14 cellular contexts compared by ENCODE assay signal in genomic region chr10:38054361-38054797, GRCh38. TPM values are rescaled to one million over a fixed set of nuclear protein-coding genes. Genes with fewer than 3 reads are reported as not detected.
A peak's percentile ranks its signal among the peaks of the same experiment; 100 is the strongest.
DNase-seq lines count a peak whose midpoint lies in the region; ATAC-seq, FAIRE-seq and TF ChIP-seq lines count a peak whose summit lies in the region.
"Had no signal": no experiment of that assay in that cellular context is flagged by ENCODE, and none has a peak within 500 bp of the region (broad histone marks: within the 10 kb centered on the region; RNA-seq: fewer than 3 reads in every experiment).

No MANE protein-coding gene starts in this region.

- no peaks in the 10 kb centered on the region for H3K9me1 ChIP-seq in K562 (ENCODE audit: control insufficient read depth, insufficient read depth, low read length)

- peaks cover 58% of the 10 kb centered on the region for H3K36me3 Mint-ChIP-seq in HFFc6 (ENCODE audit: low read depth)

- peaks cover 17% of the 10 kb centered on the region for H3K4me1 Mint-ChIP-seq in HFFc6 (ENCODE audit: low read depth)
- H3K4me1 Mint-ChIP-seq: WTC11 had no signal

- no peaks in the 10 kb centered on the region for H4K20me1 ChIP-seq in K562 (replicated peaks; ENCODE audit: control insufficient read depth, insufficient read depth, low read length)

- no peak overlapping the region for H3K4me2 ChIP-seq in K562 (ENCODE audit: insufficient read depth, low read length)

- TF ChIP-seq CTCF in HFFc6 (IDR thresholded peaks at IDR 0.05) (no peak), K562 (IDR thresholded peaks at IDR 0.05 in 2 of 3, conservative IDR thresholded peaks at IDR 0.05 in 1 of 3; ENCODE audit: insufficient read depth in 2 of 3, low read depth in 1 of 3, low read length in 3 of 3) (no peak), gastrocnemius medialis (IDR thresholded peaks at IDR 0.05 in 4 of 5, conservative IDR thresholded peaks at IDR 0.05 in 1 of 5) (no peak)

- H3K79me2 ChIP-seq in K562 (ENCODE audit: control insufficient read depth, insufficient read depth, low read length), result no peaks in the 10 kb centered on the region

- peaks cover 15% of the 10 kb centered on the region for H3K9me3 ChIP-seq in K562 (replicated peaks; ENCODE audit: control insufficient read depth, insufficient read depth, low read depth, low read length)
- peaks cover 0 to 25% (median 11%) of the 10 kb centered on the region in 3 donors for H3K9me3 ChIP-seq in gastrocnemius medialis

- H3K27me3 ChIP-seq in K562 (ENCODE audit: control insufficient read depth in 2 of 2, insufficient read depth in 2 of 2, low read length in 2 of 2), result no peaks in the 10 kb centered on the region
- H3K27me3 ChIP-seq in gastrocnemius medialis, result no peaks in the 10 kb centered on the region
- no peaks in the 10 kb centered on the region for H3K27me3 ChIP-seq in H7 (ENCODE audit: control insufficient read depth, insufficient read depth, low read length)

- H3K9ac ChIP-seq in K562 (ENCODE audit: insufficient read depth in 1 of 2, low read depth in 2 of 2, low read length in 2 of 2), result no peak overlapping the region

- H3K27me3 Mint-ChIP-seq in HFFc6 (ENCODE audit: insufficient read depth), result no peaks in the 10 kb centered on the region
- H3K27me3 Mint-ChIP-seq: activated T-cell treated with anti-CD3 and anti-CD28 coated beads, Interleukin-2, amount 50 U/mL, for 24 hours; CD4-positive, alpha-beta T cell had no signal

- no peak overlapping the region for H3K4me3 ChIP-seq in K562
- peak overlapping the region in 1 of 4 donors; percentile 14 for H3K4me3 ChIP-seq in gastrocnemius medialis
- H3K4me3 ChIP-seq in H7 (ENCODE audit: insufficient read depth, low read depth, low read length), result no peak overlapping the region

- H3K27ac Mint-ChIP-seq in HFFc6, result peak overlapping the region; percentile 66
- H3K27ac Mint-ChIP-seq: activated T-cell treated with anti-CD3 and anti-CD28 coated beads, Interleukin-2, amount 50 U/mL, for 24 hours; CD4-positive, alpha-beta T cell; WTC11 had no signal

- H3K4me1 ChIP-seq in K562 (replicated peaks in 1 of 2; ENCODE audit: control insufficient read depth in 2 of 2, insufficient read depth in 2 of 2, low read length in 2 of 2), result no peaks in the 10 kb centered on the region
- H3K4me1 ChIP-seq in gastrocnemius medialis, result no peaks in the 10 kb centered on the region

- DNase-seq in AG08396 (ENCODE audit: low spot score), result peak; percentile 5
- peak; percentile 79 for DNase-seq in HFFc6
- DNase-seq in K562 (ENCODE audit: extremely low read depth in 1 of 4, low spot score in 3 of 4), result no peak
- peak; percentile 92 for DNase-seq in iris pigment epithelial cell (ENCODE audit: low read depth)
- DNase-seq in gastrocnemius medialis, result no peak
- no peak for DNase-seq in NCI-H345 treated with DMSO at 0.1 percent for 48 hours (lab: John Stamatoyannopoulos, UW; ENCODE audit: unreplicated experiment)
- no peak for DNase-seq in activated CD4-positive, alpha-beta T cell treated with anti-CD3 and anti-CD28 coated beads, Interleukin-2, amount 50 U/mL, for 4 hours
- no peak for DNase-seq in H7
- DNase-seq: activated T-cell treated with anti-CD3 and anti-CD28 coated beads, Interleukin-2, amount 50 U/mL, for 24 hours; CD4-positive, alpha-beta T cell; GDM1; NCI-H1930 had no signal

- peaks cover 33% of the 10 kb centered on the region for H3K36me3 ChIP-seq in K562 (ENCODE audit: control insufficient read depth, insufficient read depth, low read length)
- peaks cover 9 to 68% of the 10 kb centered on the region in 2 donors for H3K36me3 ChIP-seq in gastrocnemius medialis
- H3K36me3 ChIP-seq in H7 (replicated peaks; ENCODE audit: control insufficient read depth, insufficient read depth, low read length), result peaks cover 10% of the 10 kb centered on the region

- no peak for TF ChIP-seq RAD21 in K562 (CRISPR knock-in tag; conservative IDR thresholded peaks at IDR 0.05 in 1 of 2, IDR thresholded peaks at IDR 0.05 in 1 of 2)

- H3K27ac ChIP-seq in K562 (ENCODE audit: extremely low read depth, low read depth, low read length) (no peak overlapping the region), gastrocnemius medialis (no peak overlapping the region)

- H2AFZ ChIP-seq in K562 (ENCODE audit: low read depth, low read length), result no peak overlapping the region

- CTCF ChIA-PET in K562 (lab: Yijun Ruan, JAX; ENCODE audit: low intra/inter-chr PET ratio), result no interaction called here

- FAIRE-seq in K562 (lab: Jason Lieb, UNC), result peak; percentile 19

- peaks cover 47% of the 10 kb centered on the region for H3K9me3 Mint-ChIP-seq in HFFc6

- no TSS peak for BruUV-seq in K562 (replicated peaks; lab: Mats Ljungman, UMichigan)

- TF ChIP-seq EP300 in K562 (IDR thresholded peaks at IDR 0.05; ENCODE audit: low read length), result no peak

- TF ChIP-seq POLR2A in K562 (conservative IDR thresholded peaks at IDR 0.05) (no peak), gastrocnemius medialis (IDR thresholded peaks at IDR 0.05) (no peak)

- intact Hi-C loops in K562 (cut with micrococcal nuclease), result no loop called here
- intact Hi-C loops in gastrocnemius medialis (cut with DNase I; ENCODE audit: low total_unique reads), result no loop called here

- H3K4me3 Mint-ChIP-seq in HFFc6, result no peak overlapping the region
- H3K4me3 Mint-ChIP-seq: activated T-cell treated with anti-CD3 and anti-CD28 coated beads, Interleukin-2, amount 50 U/mL, for 24 hours; CD4-positive, alpha-beta T cell; WTC11 had no signal

- POLR2A ChIA-PET in K562 (lab: Yijun Ruan, JAX), result no interaction called here

- in situ Hi-C loops in K562 (cut with MboI), result no loop called here
- in situ Hi-C loops in gastrocnemius medialis (cut with MboI; ENCODE audit: low sequenced_read_pairs in 4 of 4), result no loop called here

- ATAC-seq in K562 (no peak), gastrocnemius medialis (no peak)
- ATAC-seq: SK-N-SH treated with all-trans-retinoic acid at 6 μM for 48 hours, WTC11 had no signal

TF ChIP-seq in K562, 482 proteins besides CTCF, POLR2A, EP300 and RAD21 (continues in another document):
- TF ChIP-seq, protein P1, sequence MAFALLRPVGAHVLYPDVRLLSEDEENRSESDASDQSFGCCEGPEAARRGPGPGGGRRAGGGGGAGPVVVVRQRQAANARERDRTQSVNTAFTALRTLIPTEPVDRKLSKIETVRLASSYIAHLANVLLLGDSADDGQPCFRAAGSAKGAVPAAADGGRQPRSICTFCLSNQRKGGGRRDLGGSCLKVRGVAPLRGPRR (CRISPR knock-in tag; IDR thresholded peaks at IDR 0.05), result no peak
- TF ChIP-seq TRIM24 (IDR thresholded peaks at IDR 0.05) (peak; percentile 29 to 54; a peak in 2 of 4 replicates), POLR2G (IDR thresholded peaks at IDR 0.05; ENCODE audit: low read depth, low read length) (no peak)

RNA-seq across cellular contexts. Expression of gene ZNF37A, which starts 39.8 kb away (rescaled TPM):
- total RNA-seq in HFFc6 (2021; fragmentation: NEBNext Ultra II Directional; extraction: Animal tissue kit (Norgen Biotek cat#: 25700)), result 10 to 100 TPM in 4 of 6 experiments, 1 to 10 TPM in 2; 8.5 to 13.0 (median 11.9) TPM
- total RNA-seq in K562 (2011; cell fraction: chromatin; rRNA removed; ENCODE audit: low replicate concordance), result 40.9 and 79.0 TPM in 2 replicates
- total RNA-seq in K562 (2011; cell fraction: nucleolus; rRNA removed), result 21.8 and 32.2 TPM in 2 replicates
- 39.2 and 41.9 TPM in 2 replicates for total RNA-seq in K562 (2011; cell fraction: nucleoplasm; rRNA removed)
- 8.7 and 9.4 TPM in 2 replicates for total RNA-seq in K562 (2014; rRNA removed)
- total RNA-seq in K562 (2014; rRNA removed; fragmentation: Illumina TruSeq; extraction: Trizol), result 16.4 and 17.5 TPM in 2 replicates
- total RNA-seq in K562 (2015; rRNA removed; fragmentation: Illumina TruSeq; extraction: Trizol), result 13.3 and 14.2 TPM in 2 replicates
- 13.9 and 16.4 TPM in 2 replicates for total RNA-seq in K562 (2021)
- polyA plus RNA-seq in K562 (2011; rRNA removed), result 20.3 and 21.6 TPM in 2 replicates
- 10.8 and 12.4 TPM in 2 replicates for polyA plus RNA-seq in K562 (2011; cell fraction: cytosol; rRNA removed)
- 40.8 and 56.8 TPM in 2 replicates for polyA plus RNA-seq in K562 (2011; cell fraction: nucleus; rRNA removed)
- polyA plus RNA-seq in K562 (2012), result 6.7 and 9.2 TPM in 2 replicates
- 14.4 and 17.4 TPM in 2 replicates for polyA plus RNA-seq in K562 (2014; fragmentation: Illumina TruSeq; extraction: Trizol)
- 1 to 10 TPM; 4.1 to 5.0 TPM for polyA plus RNA-seq in K562 (2014; fragmentation: Nextera tagmentation; extraction: Ambion mirVana)
- 14.0 and 19.7 TPM in 2 replicates for polyA plus RNA-seq in K562 (2014; rRNA removed)
- polyA minus RNA-seq in K562 (2011; rRNA and poly(A)+ RNA removed), result 35.4 and 36.2 TPM in 2 replicates
- 7.0 and 7.9 TPM in 2 replicates for polyA minus RNA-seq in K562 (2011; cell fraction: cytosol; rRNA and poly(A)+ RNA removed)
- 19.4 and 33.3 TPM in 2 replicates for polyA minus RNA-seq in K562 (2011; cell fraction: nucleus; rRNA and poly(A)+ RNA removed)
- 10 to 100 TPM in 2 of 4 donors, 1 to 10 TPM in 2; 4.3 to 13.4 (median 8.7) TPM for total RNA-seq in gastrocnemius medialis
- total RNA-seq in H7 (2014; rRNA removed; shearing (Covaris generic)), result 1.1 and 1.9 TPM in 2 replicates

RNA-seq across cellular contexts. Expression of gene ZNF33A, which starts 43.9 kb away (rescaled TPM):
- total RNA-seq in HFFc6 (2021; fragmentation: NEBNext Ultra II Directional; extraction: Animal tissue kit (Norgen Biotek cat#: 25700)), result 10 to 100 TPM in 3 of 6 experiments, 1 to 10 TPM in 3; 9.5 to 12.7 (median 10.2) TPM
- total RNA-seq in K562 (2011; cell fraction: chromatin; rRNA removed; ENCODE audit: low replicate concordance), result 22.5 and 36.3 TPM in 2 replicates
- 10.8 and 13.6 TPM in 2 replicates for total RNA-seq in K562 (2011; cell fraction: nucleolus; rRNA removed)
- total RNA-seq in K562 (2011; cell fraction: nucleoplasm; rRNA removed), result 32.3 and 55.7 TPM in 2 replicates
- total RNA-seq in K562 (2014; rRNA removed) (8.1 and 12.7 TPM in 2 replicates), K562 (2014; rRNA removed; fragmentation: Illumina TruSeq; extraction: Trizol) (27.5 and 30.3 TPM in 2 replicates), K562 (2015; rRNA removed; fragmentation: Illumina TruSeq; extraction: Trizol) (20.1 and 23.2 TPM in 2 replicates), K562 (2021) (15.0 and 16.4 TPM in 2 replicates), gastrocnemius medialis (10 to 100 TPM; 14.3 to 31.1 (median 16.8) TPM)
- polyA plus RNA-seq in K562 (2011; rRNA removed) (16.4 and 19.0 TPM in 2 replicates), K562 (2014; fragmentation: Illumina TruSeq; extraction: Trizol) (17.1 and 17.6 TPM in 2 replicates), K562 (2014; fragmentation: Nextera tagmentation; extraction: Ambion mirVana) (10 to 100 TPM; 12.7 TPM), K562 (2014; rRNA removed) (11.7 and 12.6 TPM in 2 replicates)
- 3.0 and 10.5 TPM in 2 replicates for polyA plus RNA-seq in K562 (2011; cell fraction: cytosol; rRNA removed)
- 7.6 and 15.5 TPM in 2 replicates for polyA plus RNA-seq in K562 (2011; cell fraction: nucleus; rRNA removed)
- 10.8 and 11.6 TPM in 2 replicates for polyA plus RNA-seq in K562 (2012)
- polyA minus RNA-seq in K562 (2011; rRNA and poly(A)+ RNA removed), result 26.6 and 42.6 TPM in 2 replicates
- polyA minus RNA-seq in K562 (2011; cell fraction: cytosol; rRNA and poly(A)+ RNA removed), result 4.9 and 8.2 TPM in 2 replicates
- polyA minus RNA-seq in K562 (2011; cell fraction: nucleus; rRNA and poly(A)+ RNA removed), result 13.9 and 20.9 TPM in 2 replicates
- 9.8 and 18.0 TPM in 2 replicates for total RNA-seq in H7 (2014; rRNA removed; shearing (Covaris generic))

Comparison
In these comparisons a context has a peak if more than half of its experiments do, and no peak if none do; other contexts are left out.
1. DNase-seq: peak in AG08396 (single experiment), HFFc6 (single experiment) and iris pigment epithelial cell (single experiment); none in K562 (0 of 4), gastrocnemius medialis (0 of 2), NCI-H345 treated with DMSO at 0.1 percent for 48 hours (single experiment), activated CD4-positive, alpha-beta T cell treated with anti-CD3 and anti-CD28 coated beads, Interleukin-2, amount 50 U/mL, for 4 hours (0 of 2) and H7 (single experiment).